Comparison of ENCODE assay signal across 8 cellular contexts in the genomic region with DNA sequence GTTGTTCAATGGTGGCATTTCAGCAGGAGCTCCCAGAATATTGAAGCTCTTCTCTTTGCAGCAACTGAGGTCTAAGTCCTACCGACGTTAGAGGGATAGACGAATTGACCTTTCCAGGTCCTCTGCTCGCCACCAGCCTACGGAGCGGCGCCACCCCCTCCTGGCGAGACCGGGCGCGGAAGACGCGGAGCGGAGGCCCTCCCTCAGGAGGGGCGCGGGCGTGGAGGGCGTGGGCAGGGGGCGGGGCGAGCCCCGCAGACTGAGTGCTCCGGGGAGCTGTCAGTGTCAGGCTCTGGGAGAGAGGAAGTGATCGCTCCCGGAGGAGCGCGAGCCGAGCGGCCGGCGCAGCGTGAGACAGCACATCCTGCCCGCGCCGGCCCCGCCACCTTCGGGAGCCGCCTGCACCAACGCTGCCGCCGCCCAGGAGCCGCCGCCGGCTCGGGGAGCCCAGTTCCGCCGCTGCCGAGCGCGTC. TPM values are rescaled to one million over a fixed set of nuclear protein-coding genes. Genes with fewer than 3 reads are reported as not detected.
DNase-seq lines count a peak whose midpoint lies in the region; TF ChIP-seq lines count a peak whose summit lies in the region.

TSS of gene DYNC1I1 (plus strand) at position 257 of the 473 bp plus-strand sequence. CDS start 32,176 bp downstream, outside the sequence.

- H3K9ac ChIP-seq in GM23248: peak within 1 kb of the TSS; percentile 38

- TF ChIP-seq POLR2A in breast epithelium (IDR thresholded peaks at IDR 0.05): no peak

- peak within 1 kb of the TSS; percentile 87 for H2AFZ ChIP-seq in GM23248

- H3K27me3 Mint-ChIP-seq in IgD-negative memory B cell: peaks cover 18% of the 10 kb centered on the region

- no peak within 1 kb of the TSS for H3K27ac Mint-ChIP-seq in IgD-negative memory B cell

- in situ Hi-C loops in GM23248 (cut with MboI): no loop called here

- no peaks in the 10 kb centered on the region for H3K9me3 ChIP-seq in GM23248 (ENCODE audit: low read depth)
- H3K9me3 ChIP-seq in breast epithelium: no peaks in the 10 kb centered on the region

- H3K4me1 ChIP-seq in GM23248 (ENCODE audit: insufficient read depth) (no peaks in the 10 kb centered on the region), breast epithelium (no peaks in the 10 kb centered on the region)

- H3K9me3 Mint-ChIP-seq in IgD-negative memory B cell: no peaks in the 10 kb centered on the region

- WGBS in GM23248 (ENCODE audit: low coverage in 1 of 2, low lambda C conversion rate in 2 of 2, missing lambda C conversion rate in 2 of 2), 2 experiments: 1% methylated on average over 16 to 30 of the region's 49 CpGs

- no peak within 1 kb of the TSS for H3K27ac ChIP-seq in GM23248
- peak within 1 kb of the TSS; percentile 29 to 52 for H3K27ac ChIP-seq in breast epithelium

- H3F3A ChIP-seq in GM23248 (ENCODE audit: insufficient read depth): no peaks in the 10 kb centered on the region

- H3K9me2 ChIP-seq in GM23248 (ENCODE audit: insufficient read depth): no peaks in the 10 kb centered on the region

- no peaks in the 10 kb centered on the region for H3K36me3 Mint-ChIP-seq in IgD-negative memory B cell

- H3K27me3 ChIP-seq in GM23248 (replicated peaks; ENCODE audit: insufficient read depth) (no peaks in the 10 kb centered on the region), breast epithelium (no peaks in the 10 kb centered on the region)

- intact Hi-C loops in breast epithelium (cut with DNase I; ENCODE audit: low total_unique reads): no loop called here

- H4K20me1 ChIP-seq in GM23248 (ENCODE audit: insufficient read depth): no peaks in the 10 kb centered on the region

- H3K4me3 ChIP-seq in GM23248: peak within 1 kb of the TSS; percentile 78
- H3K4me3 ChIP-seq in breast epithelium: peak within 1 kb of the TSS; percentile 71 to 82 (median 74)
- H3K4me3 ChIP-seq in skeletal muscle cell (ENCODE audit: low read depth, low read length): peak within 1 kb of the TSS; percentile 58

- DNase-seq in GM04504 (ENCODE audit: low read depth): peak; percentile 32
- peak; percentile 77 for DNase-seq in GM23248
- peak; percentile 62 for DNase-seq in RPMI8226
- DNase-seq in breast epithelium (ENCODE audit: low spot score in 2 of 2): peak in 1 of 2 donors; percentile 24
- peak; percentile 87 for DNase-seq in iPS-NIHi7 (ENCODE audit: extremely low spot score)
- no peak for DNase-seq in skeletal muscle cell (ENCODE audit: low read depth)
- DNase-seq in dedifferentiated amniotic fluid mesenchymal stem cell (ENCODE audit: extremely low spot score): no peak

- peaks cover 2 to 6% (median 3%) of the 10 kb centered on the region in 3 donors for H3K4me1 Mint-ChIP-seq in IgD-negative memory B cell

- H3K36me3 ChIP-seq in GM23248 (ENCODE audit: low read depth) (no peaks in the 10 kb centered on the region), breast epithelium (no peaks in the 10 kb centered on the region)

- no peaks in the 10 kb centered on the region for H3K79me2 ChIP-seq in GM23248 (ENCODE audit: insufficient read depth)

- H3K4me3 Mint-ChIP-seq in IgD-negative memory B cell: peak within 1 kb of the TSS; percentile 6 to 91 (median 76)

- peak within 1 kb of the TSS; percentile 67 for H3K4me2 ChIP-seq in GM23248 (ENCODE audit: unreplicated experiment)

- TF ChIP-seq CTCF in breast epithelium (IDR thresholded peaks at IDR 0.05): no peak

RNA-seq across cellular contexts. Expression of gene DYNC1I1, which starts in this region (rescaled TPM):
- 0.38 and 1.4 TPM in 2 replicates for total RNA-seq in GM23248 (2014; rRNA removed; shearing (Covaris generic))
- 0.53 and 0.84 TPM in 2 replicates for polyA plus RNA-seq in GM23248 (2016; fragmentation: Nextera tagmentation; extraction: Ambion mirVana)
- not detected for polyA plus RNA-seq in IgD-negative memory B cell
- 1 to 10 TPM; 5.7 to 7.7 (median 6.6) TPM for total RNA-seq in breast epithelium

Comparison
In these comparisons a context has a peak if more than half of its experiments do, and no peak if none do; other contexts are left out.
1. DNase-seq: peak in GM04504 (single experiment), GM23248 (single experiment), RPMI8226 (single experiment) and iPS-NIHi7 (single experiment); none in skeletal muscle cell (single experiment) and dedifferentiated amniotic fluid mesenchymal stem cell (single experiment).
2. Peak in every context shown above with its lines, with median percentiles within 50 percentile points of each other: H3K4me3 ChIP-seq.